Comparison of ENCODE assay signal across 21 cellular contexts in the genomic region with DNA sequence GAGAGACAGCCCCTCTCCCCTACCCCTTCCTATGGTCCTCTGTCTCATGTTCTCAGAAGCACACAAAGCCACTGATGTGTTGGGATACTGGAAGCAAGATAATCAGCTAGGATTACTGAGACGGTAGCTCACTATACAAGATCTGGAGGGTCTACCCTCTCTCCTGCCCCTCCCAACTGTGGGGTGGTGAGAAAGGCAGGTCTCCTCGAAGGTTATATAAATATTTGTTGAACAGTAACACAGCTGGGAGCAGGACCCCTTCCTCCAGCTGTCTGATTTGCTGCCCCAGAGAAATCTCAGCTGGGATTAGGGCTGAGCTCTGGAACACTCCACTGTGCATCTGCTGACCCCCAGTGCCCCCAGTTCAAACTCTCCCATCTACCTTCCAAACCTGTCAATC.
DNase-seq lines count a peak whose midpoint lies in the region; ATAC-seq and TF ChIP-seq lines count a peak whose summit lies in the region.
"Had no signal": no experiment of that assay in that cellular context is flagged by ENCODE, and none has a peak within 500 bp of the region (broad histone marks: within the 10 kb centered on the region; RNA-seq: fewer than 3 reads in every experiment).

No MANE protein-coding gene starts in this region.

- H4K8ac ChIP-seq in neuronal stem cell (ENCODE audit: low read depth, low read length) = no peak overlapping the region

- no peak overlapping the region for H3K9ac ChIP-seq in neuronal stem cell (ENCODE audit: low read depth, low read length, poor library complexity)
- H3K9ac ChIP-seq: KMS-11 had no signal

- H3K4me3 Mint-ChIP-seq in type B pancreatic cell = no peak overlapping the region
- H3K4me3 Mint-ChIP-seq: CD8-positive, alpha-beta memory T cell had no signal

- in situ Hi-C loops in G401 (cut with HindIII; ENCODE audit: low sequenced_read_pairs) = no loop called here

- no peak overlapping the region for H3K23ac ChIP-seq in neuronal stem cell (ENCODE audit: low read depth, low read length, poor library complexity)

- H3K27ac Mint-ChIP-seq in type B pancreatic cell = no peak overlapping the region
- H3K27ac Mint-ChIP-seq: CD8-positive, alpha-beta memory T cell had no signal

- H3K4me3 ChIP-seq in left ventricle myocardium inferior = no peak overlapping the region
- no peak overlapping the region for H3K4me3 ChIP-seq in right cardiac atrium (ENCODE audit: low read length)
- H3K4me3 ChIP-seq in dorsolateral prefrontal cortex = no peak overlapping the region
- no peak overlapping the region for H3K4me3 ChIP-seq in neuronal stem cell (ENCODE audit: low read length in 2 of 2)

- H2BK120ac ChIP-seq in neuronal stem cell (ENCODE audit: low read depth, low read length) = no peak overlapping the region

- H2BK12ac ChIP-seq in neuronal stem cell (ENCODE audit: low read length) = no peak overlapping the region

- no peaks in the 10 kb centered on the region for H3K27me3 Mint-ChIP-seq in type B pancreatic cell

- intact Hi-C loops in left ventricle myocardium inferior (cut with micrococcal nuclease) = no loop called here
- intact Hi-C loops in right cardiac atrium (cut with DNase I) = no loop called here
- intact Hi-C loops in dorsolateral prefrontal cortex (cut with DNase I) = no loop called here

- no peaks in the 10 kb centered on the region for H3K79me1 ChIP-seq in neuronal stem cell (ENCODE audit: low read depth, low read length)

- H3K36me3 Mint-ChIP-seq in type B pancreatic cell = peaks cover 7% of the 10 kb centered on the region

- no peak overlapping the region for H3K4me2 ChIP-seq in neuronal stem cell (ENCODE audit: insufficient read depth, low read length, poor library complexity, severe bottlenecking)
- H3K4me2 ChIP-seq: KMS-11 had no signal

- H3K4me1 Mint-ChIP-seq in type B pancreatic cell (ENCODE audit: unreplicated experiment) = peaks cover 76% of the 10 kb centered on the region

- H3K36me3 ChIP-seq in left ventricle myocardium inferior = no peaks in the 10 kb centered on the region
- H3K36me3 ChIP-seq in neuronal stem cell (replicated peaks in 1 of 2; ENCODE audit: control insufficient read depth in 2 of 2, insufficient read depth in 2 of 2, low read length in 2 of 2) = peaks cover 0 to 4% of the 10 kb centered on the region in 2 donors

- no peak for DNase-seq in left ventricle myocardium inferior
- DNase-seq in right cardiac atrium = no peak
- DNase-seq in dorsolateral prefrontal cortex = no peak
- no peak for DNase-seq in neuronal stem cell (ENCODE audit: low spot score)
- no peak for DNase-seq in G401 (ENCODE audit: low spot score)
- no peak for DNase-seq in HuH-7 (ENCODE audit: low spot score)
- no peak for DNase-seq in type B pancreatic cell (ENCODE audit: extremely low spot score, unreplicated experiment)
- DNase-seq: C1 segment of cervical spinal cord; CD8-positive, alpha-beta memory T cell; DMS79; MV-4-11; NCI-H1417; NCI-H187 treated with DMSO at 0.1 percent for 48 hours; NCI-H2227 treated with DMSO at 0.1 percent for 48 hours; NCI-H510A treated with DMSO at 0.1 percent for 48 hours; PC-3; RPMI8226; SIG-M5 had no signal

- H3K9me3 ChIP-seq in left ventricle myocardium inferior (replicated peaks) (no peaks in the 10 kb centered on the region), right cardiac atrium (ENCODE audit: control insufficient read depth, low read length) (no peaks in the 10 kb centered on the region), neuronal stem cell (replicated peaks in 1 of 2; ENCODE audit: control insufficient read depth in 2 of 2, insufficient read depth in 1 of 2, low read depth in 1 of 2, low read length in 2 of 2) (no peaks in the 10 kb centered on the region)

- H2AFZ ChIP-seq in neuronal stem cell (ENCODE audit: low read length) = no peak overlapping the region

- H3K14ac ChIP-seq in neuronal stem cell (ENCODE audit: low read length) = no peak overlapping the region

- H3K27me3 ChIP-seq in left ventricle myocardium inferior (ENCODE audit: low read depth) = no peaks in the 10 kb centered on the region
- no peaks in the 10 kb centered on the region for H3K27me3 ChIP-seq in right cardiac atrium (ENCODE audit: control insufficient read depth, insufficient read depth)
- H3K27me3 ChIP-seq in dorsolateral prefrontal cortex = no peaks in the 10 kb centered on the region
- no peaks in the 10 kb centered on the region for H3K27me3 ChIP-seq in neuronal stem cell (ENCODE audit: control insufficient read depth in 3 of 3, insufficient read depth in 3 of 3, low read depth in 1 of 3, low read length in 3 of 3)

- H2BK15ac ChIP-seq in neuronal stem cell (ENCODE audit: low read length) = no peak overlapping the region

- no peaks in the 10 kb centered on the region for H3K9me3 Mint-ChIP-seq in type B pancreatic cell
- H3K9me3 Mint-ChIP-seq: CD8-positive, alpha-beta memory T cell had no signal

- H3K4ac ChIP-seq in neuronal stem cell (ENCODE audit: low read length) = no peak overlapping the region

- WGBS in right cardiac atrium = 73% methylated on average over 2 of the region's 2 CpGs
- no CpG with 5 or more reads among the region's 2 CpGs for WGBS in neuronal stem cell (ENCODE audit: extremely low coverage in 2 of 2, insufficient read length in 2 of 2, insufficient replicate concordance in 1 of 2), 2 donors

- TF ChIP-seq CTCF in left ventricle myocardium inferior (IDR thresholded peaks at IDR 0.05; ENCODE audit: borderline replicate concordance) = no peak
- no peak for TF ChIP-seq CTCF in dorsolateral prefrontal cortex (IDR thresholded peaks at IDR 0.05 in 54 of 56, conservative IDR thresholded peaks at IDR 0.05 in 2 of 56; ENCODE audit: low read depth in 1 of 56, partially characterized antibody in 56 of 56)
- no peak for TF ChIP-seq CTCF in type B pancreatic cell (conservative IDR thresholded peaks at IDR 0.05)

- peak overlapping the region; percentile 91 for H3K27ac ChIP-seq in left ventricle myocardium inferior (replicated peaks)
- H3K27ac ChIP-seq in right cardiac atrium (ENCODE audit: low read length) = no peak overlapping the region
- H3K27ac ChIP-seq in dorsolateral prefrontal cortex = peak overlapping the region in 41 of 59 donors; percentile 14 to 100 (median 93)
- H3K27ac ChIP-seq in neuronal stem cell (replicated peaks; ENCODE audit: low read length) = no peak overlapping the region
- H3K27ac ChIP-seq in temporal lobe (ENCODE audit: low read depth, low read length) = peak overlapping the region; percentile 40
- H3K27ac ChIP-seq: KMS-11 had no signal

- no peak for ATAC-seq in right cardiac atrium
- ATAC-seq: HepG2, PC-3 had no signal

- H3K18ac ChIP-seq in neuronal stem cell (ENCODE audit: low read length) = peak overlapping the region; percentile 53

- peak overlapping the region; percentile 36 for H2AK5ac ChIP-seq in neuronal stem cell (ENCODE audit: low read depth, low read length)

- no peak overlapping the region for H4K91ac ChIP-seq in neuronal stem cell (ENCODE audit: low read depth, low read length, poor library complexity)

- H2BK5ac ChIP-seq in neuronal stem cell (ENCODE audit: low read length) = peak overlapping the region; percentile 2

- H3K4me1 ChIP-seq in left ventricle myocardium inferior = peaks cover 98% of the 10 kb centered on the region
- peaks cover 37% of the 10 kb centered on the region for H3K4me1 ChIP-seq in right cardiac atrium (ENCODE audit: control insufficient read depth, insufficient read depth, low read length)
- peaks cover 39 to 51% of the 10 kb centered on the region in 2 donors for H3K4me1 ChIP-seq in neuronal stem cell (ENCODE audit: control insufficient read depth in 2 of 2, insufficient read depth in 1 of 2, low read depth in 1 of 2, low read length in 2 of 2)

Comparison
In these comparisons a context has a peak if more than half of its experiments do, and no peak if none do; other contexts are left out.
1. H3K27ac ChIP-seq: peak in left ventricle myocardium inferior (single experiment), dorsolateral prefrontal cortex (41 of 59) and temporal lobe (single experiment); none in right cardiac atrium (single experiment) and neuronal stem cell (single experiment).